In genomic region chr1:161207173-161207572, GRCh38 we compare ENCODE assay signal across 18 cellular contexts. TPM values are rescaled to one million over a fixed set of nuclear protein-coding genes. Genes with fewer than 3 reads are reported as not detected.
A peak's percentile ranks its signal among the peaks of the same experiment; 100 is the strongest.
DNase-seq lines count a peak whose midpoint lies in the region; ATAC-seq, FAIRE-seq and TF ChIP-seq lines count a peak whose summit lies in the region.
"Had no signal": no experiment of that assay in that cellular context is flagged by ENCODE, and none has a peak within 500 bp of the region (broad histone marks: within the 10 kb centered on the region; RNA-seq: fewer than 3 reads in every experiment).

No MANE protein-coding gene starts in this region.

- peak in 1 of 3 donors; percentile 74 for DNase-seq in Peyer's patch
- DNase-seq in endothelial cell of umbilical vein (ENCODE audit: low read depth, low spot score) = no peak
- no peak for DNase-seq in DMS79 treated with DMSO at 0.1 percent for 48 hours (lab: John Stamatoyannopoulos, UW)
- no peak for DNase-seq in Caco-2
- DNase-seq: activated CD8-positive, alpha-beta memory T cell treated with anti-CD3 and anti-CD28 coated beads, Interleukin-2, amount 50 U/mL, for 4 hours; amygdala; endodermal cell; GOT3; WERI-Rb-1 had no signal

- dilution Hi-C loops in endothelial cell of umbilical vein (cut with MboI; ENCODE audit: extremely low pct_ligation_motif_present, low sequenced_read_pairs) = no loop called here

- ATAC-seq in HG02678 (IDR thresholded peaks at IDR 0.05; ENCODE audit: unreplicated experiment) = no peak
- ATAC-seq in HG03039 (IDR thresholded peaks at IDR 0.05; ENCODE audit: unreplicated experiment) = no peak

- H2AFZ ChIP-seq in endothelial cell of umbilical vein (ENCODE audit: low read depth, low read length) = no peak overlapping the region

- no peaks in the 10 kb centered on the region for H3K9me3 ChIP-seq in Peyer's patch
- H3K9me3 ChIP-seq in endothelial cell of umbilical vein (replicated peaks; ENCODE audit: control insufficient read depth, insufficient read depth, low read length) = no peaks in the 10 kb centered on the region
- no peaks in the 10 kb centered on the region for H3K9me3 ChIP-seq in skeletal muscle tissue (ENCODE audit: control insufficient read depth in 3 of 3, low read length in 3 of 3)
- H3K9me3 ChIP-seq in Caco-2 = no peaks in the 10 kb centered on the region
- H3K9me3 ChIP-seq: BLaER1 had no signal

- no peak for TF ChIP-seq CTCF in Peyer's patch (IDR thresholded peaks at IDR 0.05)
- TF ChIP-seq CTCF in endothelial cell of umbilical vein (IDR thresholded peaks at IDR 0.05; ENCODE audit: extremely low read depth in 1 of 2, insufficient read depth in 1 of 2, low read depth in 1 of 2, low read length in 2 of 2) = no peak
- no peak for TF ChIP-seq CTCF in Caco-2 (IDR thresholded peaks at IDR 0.05; ENCODE audit: insufficient read depth in 1 of 2, low read depth in 1 of 2, low read length in 1 of 2, severe bottlenecking in 1 of 2, unreplicated experiment in 1 of 2)

- no peak overlapping the region for H3K4me3 ChIP-seq in Peyer's patch
- H3K4me3 ChIP-seq in endothelial cell of umbilical vein (replicated peaks in 1 of 3; ENCODE audit: insufficient read depth in 1 of 3, low read depth in 1 of 3, low read length in 3 of 3) = no peak overlapping the region
- no peak overlapping the region for H3K4me3 ChIP-seq in skeletal muscle tissue (ENCODE audit: low read length in 3 of 3)
- no peak overlapping the region for H3K4me3 ChIP-seq in Caco-2 (ENCODE audit: low read depth, low read length)
- H3K4me3 ChIP-seq: BLaER1, SK-N-MC had no signal

- POLR2A ChIA-PET in endothelial cell of umbilical vein (lab: Charles Lee) (no interaction called here), Caco-2 (lab: Charles Lee) (interaction anchor here (0.6 kb wide), 1 partner anchor 168 kb away, joined by 4 read pairs; no protein-coding TSS in a partner anchor)

- TF ChIP-seq POLR2A in Peyer's patch (IDR thresholded peaks at IDR 0.05) (peak in 1 of 2 donors; percentile 53), endothelial cell of umbilical vein (IDR thresholded peaks at IDR 0.05; ENCODE audit: low read depth, low read length) (no peak)

- peaks cover 19% of the 10 kb centered on the region for H3K4me1 Mint-ChIP-seq in Caco-2 (ENCODE audit: low read depth, unreplicated experiment)

- H3K79me2 ChIP-seq in endothelial cell of umbilical vein (ENCODE audit: control insufficient read depth, insufficient read depth, low read length) = peaks cover 36% of the 10 kb centered on the region

- H3K9ac ChIP-seq in endothelial cell of umbilical vein (replicated peaks; ENCODE audit: extremely low read depth, insufficient read depth, low read length) (no peak overlapping the region), skeletal muscle tissue (ENCODE audit: low read depth in 1 of 3, low read length in 3 of 3) (no peak overlapping the region)
- H3K9ac ChIP-seq: BLaER1 had no signal

- no peaks in the 10 kb centered on the region for H3K9me3 Mint-ChIP-seq in Caco-2 (ENCODE audit: unreplicated experiment)
- H3K9me3 Mint-ChIP-seq: endodermal cell had no signal

- H3K27me3 ChIP-seq in Peyer's patch = no peaks in the 10 kb centered on the region
- no peaks in the 10 kb centered on the region for H3K27me3 ChIP-seq in endothelial cell of umbilical vein (ENCODE audit: control insufficient read depth in 2 of 2, insufficient read depth in 2 of 2, low read length in 2 of 2)
- no peaks in the 10 kb centered on the region for H3K27me3 ChIP-seq in layer of hippocampus (ENCODE audit: control insufficient read depth, insufficient read depth, low read length)
- H3K27me3 ChIP-seq in skeletal muscle tissue (ENCODE audit: control insufficient read depth in 3 of 3, insufficient read depth in 3 of 3, low read length in 3 of 3) = no peaks in the 10 kb centered on the region
- no peaks in the 10 kb centered on the region for H3K27me3 ChIP-seq in Caco-2 (replicated peaks; ENCODE audit: control insufficient read depth, insufficient read depth, low read length)
- H3K27me3 ChIP-seq: BLaER1 had no signal

- H3K9me1 ChIP-seq in endothelial cell of umbilical vein (replicated peaks; ENCODE audit: control insufficient read depth, extremely low read depth, insufficient read depth, low read length) = no peaks in the 10 kb centered on the region

- BruUV-seq in endothelial cell of umbilical vein (replicated peaks; lab: Mats Ljungman, UMichigan) (no TSS peak), Caco-2 (replicated peaks; lab: Mats Ljungman, UMichigan) (no TSS peak)

- no peak overlapping the region for H3K27ac Mint-ChIP-seq in Caco-2 (ENCODE audit: unreplicated experiment)

- H3K27me3 Mint-ChIP-seq in Caco-2 (ENCODE audit: insufficient read depth, unreplicated experiment) = no peaks in the 10 kb centered on the region

- H3K4me3 Mint-ChIP-seq in Caco-2 (ENCODE audit: unreplicated experiment) = no peak overlapping the region
- H3K4me3 Mint-ChIP-seq: endodermal cell had no signal

- no peak overlapping the region for H3K4me2 ChIP-seq in endothelial cell of umbilical vein (ENCODE audit: insufficient read depth, low read length)
- H3K4me2 ChIP-seq: BLaER1 had no signal

- H3K36me3 ChIP-seq in Peyer's patch (peaks cover 0 to 83% (median 0%) of the 10 kb centered on the region in 3 donors), endothelial cell of umbilical vein (ENCODE audit: control insufficient read depth in 2 of 2, extremely low read depth in 1 of 2, insufficient read depth in 2 of 2, low read length in 2 of 2) (peaks cover 21 to 34% of the 10 kb centered on the region in 2 experiments), skeletal muscle tissue (ENCODE audit: control insufficient read depth in 3 of 3, insufficient read depth in 3 of 3, low read length in 3 of 3) (peaks cover 47 to 69% (median 55%) of the 10 kb centered on the region in 3 donors), Caco-2 (ENCODE audit: control insufficient read depth, insufficient read depth, low read length) (peaks cover 9% of the 10 kb centered on the region)

- H3K36me3 Mint-ChIP-seq in Caco-2 (ENCODE audit: insufficient read depth, unreplicated experiment) = peaks cover 42% of the 10 kb centered on the region

- intact Hi-C loops in endothelial cell of umbilical vein (cut with micrococcal nuclease) (no loop called here), Caco-2 (cut with micrococcal nuclease; ENCODE audit: unreplicated experiment) (no loop called here)

- CTCF ChIA-PET in endothelial cell of umbilical vein (lab: Charles Lee) (interaction anchor here (0.8 to 3.5 kb wide), 9 partner anchors 8 to 175 kb away, joined by 3 to 20 read pairs (median 4); partner anchors contain the start of genes ADAMTS4, FCER1G and TOMM40L), Caco-2 (lab: Charles Lee) (interaction anchor here (1.1 kb wide), 1 partner anchor 18 kb away, joined by 8 read pairs; the partner anchor contains the start of gene TOMM40L)

- H3K27ac ChIP-seq in Peyer's patch (peak overlapping the region; percentile 53 to 81 (median 70)), endothelial cell of umbilical vein (ENCODE audit: insufficient read depth, low read depth, low read length) (peak overlapping the region; percentile 35), layer of hippocampus (ENCODE audit: low read depth, low read length) (peak overlapping the region; percentile 33), skeletal muscle tissue (ENCODE audit: low read depth, low read length) (peak overlapping the region; percentile 56)
- H3K27ac ChIP-seq: BLaER1, SK-N-MC, WERI-Rb-1 had no signal

- H4K20me1 ChIP-seq in endothelial cell of umbilical vein (replicated peaks; ENCODE audit: control insufficient read depth, extremely low read depth, insufficient read depth, low read length) = no peaks in the 10 kb centered on the region

- no peak for FAIRE-seq in endothelial cell of umbilical vein (lab: Jason Lieb, UNC)
- FAIRE-seq: GM12891 had no signal

- H3K4me1 ChIP-seq in Peyer's patch (peaks cover 0 to 45% (median 2%) of the 10 kb centered on the region in 4 donors), endothelial cell of umbilical vein (ENCODE audit: control insufficient read depth, extremely low read depth, insufficient read depth, low read length) (peaks cover 17% of the 10 kb centered on the region), skeletal muscle tissue (ENCODE audit: control insufficient read depth in 3 of 3, insufficient read depth in 3 of 3, low read length in 3 of 3) (peaks cover 15 to 46% (median 28%) of the 10 kb centered on the region in 3 donors), Caco-2 (peaks cover 21% of the 10 kb centered on the region)

RNA-seq across cellular contexts. Expression of gene NDUFS2, which starts 5.0 kb away (rescaled TPM):
- total RNA-seq in Peyer's patch (100 to 1,000 TPM; 157 to 192 (median 176) TPM), endothelial cell of umbilical vein (95.1 and 99.7 TPM in 2 replicates), skeletal muscle tissue (147 TPM), Caco-2 (2022) (110 and 115 TPM in 2 replicates)
- polyA plus RNA-seq in endothelial cell of umbilical vein = 101 and 130 TPM in 2 replicates
- 119 and 125 TPM in 2 replicates for polyA plus RNA-seq in endothelial cell of umbilical vein (2011; cell fraction: cytosol; rRNA removed)
- 133 and 144 TPM in 2 replicates for polyA plus RNA-seq in endothelial cell of umbilical vein (2011; cell fraction: nucleus; rRNA removed)
- polyA plus RNA-seq in endothelial cell of umbilical vein (2012) = 97.3 and 104 TPM in 2 replicates
- polyA minus RNA-seq in endothelial cell of umbilical vein = 209 and 223 TPM in 2 replicates
- 114 TPM for polyA minus RNA-seq in endothelial cell of umbilical vein (2011; cell fraction: cytosol; rRNA and poly(A)+ RNA removed)
- 68.0 and 89.1 TPM in 2 replicates for polyA minus RNA-seq in endothelial cell of umbilical vein (2011; cell fraction: nucleus; rRNA and poly(A)+ RNA removed)

RNA-seq across cellular contexts. Expression of gene FCER1G, which starts 7.9 kb away (rescaled TPM):
- total RNA-seq in Peyer's patch (10 to 100 TPM in 2 of 4 donors, 1 to 10 TPM in 1, not detected in 1; 5.1 to 33.8 (median 11.9) TPM), endothelial cell of umbilical vein (1.6 and 2.2 TPM in 2 replicates), skeletal muscle tissue (16.2 TPM), Caco-2 (2022) (1.5 and 2.6 TPM in 2 replicates)
- 1.1 and 1.3 TPM in 2 replicates for polyA plus RNA-seq in endothelial cell of umbilical vein
- 0.57 and 0.63 TPM in 2 replicates for polyA plus RNA-seq in endothelial cell of umbilical vein (2011; cell fraction: cytosol; rRNA removed)
- polyA plus RNA-seq in endothelial cell of umbilical vein (2011; cell fraction: nucleus; rRNA removed) = 1.9 and 2.4 TPM in 2 replicates
- polyA plus RNA-seq in endothelial cell of umbilical vein (2012) = 0.60 TPM in 1 of 2 replicates, not detected in the other
- polyA minus RNA-seq in endothelial cell of umbilical vein = 0.93 TPM in 1 of 2 replicates, not detected in the other
- not detected for polyA minus RNA-seq in endothelial cell of umbilical vein (2011; cell fraction: cytosol; rRNA and poly(A)+ RNA removed)
- 1.5 TPM in 1 of 2 replicates, not detected in the other for polyA minus RNA-seq in endothelial cell of umbilical vein (2011; cell fraction: nucleus; rRNA and poly(A)+ RNA removed)
- total RNA-seq: M059J had no signal

RNA-seq across cellular contexts. Expression of gene ADAMTS4, which starts 8.3 kb away (rescaled TPM):
- total RNA-seq in Peyer's patch (10 to 100 TPM in 1 of 4 donors, 1 to 10 TPM in 2, under 1 TPM in 1; 0.18 to 65.2 (median 1.9) TPM), endothelial cell of umbilical vein (8.9 and 13.6 TPM in 2 replicates), skeletal muscle tissue (4.7 TPM), Caco-2 (2022) (0.23 and 0.32 TPM in 2 replicates)
- 2.5 and 2.6 TPM in 2 replicates for polyA plus RNA-seq in endothelial cell of umbilical vein
- polyA plus RNA-seq in endothelial cell of umbilical vein (2011; cell fraction: cytosol; rRNA removed) = 1.1 and 1.4 TPM in 2 replicates
- 2.7 and 3.4 TPM in 2 replicates for polyA plus RNA-seq in endothelial cell of umbilical vein (2011; cell fraction: nucleus; rRNA removed)
- 11.6 and 12.1 TPM in 2 replicates for polyA plus RNA-seq in endothelial cell of umbilical vein (2012)
- 3.5 and 13.4 TPM in 2 replicates for polyA minus RNA-seq in endothelial cell of umbilical vein
- 0.41 TPM for polyA minus RNA-seq in endothelial cell of umbilical vein (2011; cell fraction: cytosol; rRNA and poly(A)+ RNA removed)
- 7.3 and 7.8 TPM in 2 replicates for polyA minus RNA-seq in endothelial cell of umbilical vein (2011; cell fraction: nucleus; rRNA and poly(A)+ RNA removed)

RNA-seq across cellular contexts. Expression of gene APOA2, which starts 16.3 kb away (rescaled TPM):
- not detected for total RNA-seq in Peyer's patch
- total RNA-seq in endothelial cell of umbilical vein = not detected in 2 replicates
- not detected in 2 replicates for polyA plus RNA-seq in endothelial cell of umbilical vein
- polyA plus RNA-seq in endothelial cell of umbilical vein (2011; cell fraction: cytosol; rRNA removed) = not detected in 2 replicates
- polyA plus RNA-seq in endothelial cell of umbilical vein (2011; cell fraction: nucleus; rRNA removed) = not detected in 2 replicates
- 0.84 TPM in 1 of 2 replicates, not detected in the other for polyA plus RNA-seq in endothelial cell of umbilical vein (2012)
- polyA minus RNA-seq in endothelial cell of umbilical vein = not detected in 2 replicates
- not detected for polyA minus RNA-seq in endothelial cell of umbilical vein (2011; cell fraction: cytosol; rRNA and poly(A)+ RNA removed)
- not detected in 2 replicates for polyA minus RNA-seq in endothelial cell of umbilical vein (2011; cell fraction: nucleus; rRNA and poly(A)+ RNA removed)
- total RNA-seq in skeletal muscle tissue = 6.8 TPM
- total RNA-seq in Caco-2 (2022) = 711 and 784 TPM in 2 replicates
- total RNA-seq: Daoy, M059J had no signal

RNA-seq across cellular contexts. Expression of gene TOMM40L, which starts 18.7 kb away (rescaled TPM):
- total RNA-seq in Peyer's patch (10 to 100 TPM in 3 of 4 donors, 1 to 10 TPM in 1; 8.3 to 32.2 (median 24.9) TPM), endothelial cell of umbilical vein (18.7 TPM in 2 replicates), skeletal muscle tissue (10.4 TPM), Caco-2 (2022) (23.1 and 24.0 TPM in 2 replicates)
- 18.6 and 19.6 TPM in 2 replicates for polyA plus RNA-seq in endothelial cell of umbilical vein
- polyA plus RNA-seq in endothelial cell of umbilical vein (2011; cell fraction: cytosol; rRNA removed) = 19.4 and 20.2 TPM in 2 replicates
- 31.0 and 35.5 TPM in 2 replicates for polyA plus RNA-seq in endothelial cell of umbilical vein (2011; cell fraction: nucleus; rRNA removed)
- polyA plus RNA-seq in endothelial cell of umbilical vein (2012) = 13.7 and 16.6 TPM in 2 replicates
- 30.8 and 38.6 TPM in 2 replicates for polyA minus RNA-seq in endothelial cell of umbilical vein
- 10.9 TPM for polyA minus RNA-seq in endothelial cell of umbilical vein (2011; cell fraction: cytosol; rRNA and poly(A)+ RNA removed)
- 12.7 and 27.4 TPM in 2 replicates for polyA minus RNA-seq in endothelial cell of umbilical vein (2011; cell fraction: nucleus; rRNA and poly(A)+ RNA removed)
